10 cellular contexts compared by ENCODE assay signal in genomic region chr14:100069161-100069800, GRCh38.
A peak's percentile ranks its signal among the peaks of the same experiment; 100 is the strongest.
DNase-seq lines count a peak whose midpoint lies in the region; ATAC-seq and TF ChIP-seq lines count a peak whose summit lies in the region.
"Had no signal": no experiment of that assay in that cellular context is flagged by ENCODE, and none has a peak within 500 bp of the region (broad histone marks: within the 10 kb centered on the region; RNA-seq: fewer than 3 reads in every experiment).

No MANE protein-coding gene starts in this region.

- no peaks in the 10 kb centered on the region for H3K9me3 Mint-ChIP-seq in central memory CD8-positive, alpha-beta T cell
- H3K9me3 Mint-ChIP-seq in stimulated activated naive B cell treated with anti-CD40 and anti-IgM and Interleukin-4, amounts not matched to agents 10 μg/mL and 1 μg/mL and 100 μg/mL, for 72 hours: no peaks in the 10 kb centered on the region

- no peak for ATAC-seq in central memory CD8-positive, alpha-beta T cell (replicated peaks; ENCODE audit: extremely low read depth, poor library complexity, severe bottlenecking)
- ATAC-seq in stimulated activated naive B cell treated with anti-CD40 and anti-IgM and Interleukin-4, amounts not matched to agents 10 μg/mL and 1 μg/mL and 100 μg/mL, for 72 hours (replicated peaks): no peak
- no peak for ATAC-seq in GM18861 (IDR thresholded peaks at IDR 0.05; ENCODE audit: unreplicated experiment)

- H3K27ac Mint-ChIP-seq in central memory CD8-positive, alpha-beta T cell (ENCODE audit: low read depth): peak overlapping the region; percentile 98
- peak overlapping the region; percentile 99 for H3K27ac Mint-ChIP-seq in stimulated activated naive B cell treated with anti-CD40 and anti-IgM and Interleukin-4, amounts not matched to agents 10 μg/mL and 1 μg/mL and 100 μg/mL, for 72 hours

- DNase-seq in GM12865 (ENCODE audit: low read depth): peak; percentile 85
- DNase-seq in NCI-H526 (lab: John Stamatoyannopoulos, UW): peak; percentile 48 to 62
- DNase-seq in central memory CD8-positive, alpha-beta T cell (ENCODE audit: low spot score in 2 of 2): no peak
- DNase-seq in stimulated activated naive B cell treated with anti-CD40 and anti-IgM and Interleukin-4, amounts not matched to agents 10 μg/mL and 1 μg/mL and 100 μg/mL, for 72 hours: no peak
- DNase-seq in amniotic stem cell (lab: John Stamatoyannopoulos, UW): no peak
- DNase-seq in Ammon's horn (ENCODE audit: low spot score): no peak
- DNase-seq: NCI-H1048, ovary had no signal

- peak overlapping the region; percentile 83 for H3K4me3 Mint-ChIP-seq in central memory CD8-positive, alpha-beta T cell
- peak overlapping the region; percentile 77 to 88 for H3K4me3 Mint-ChIP-seq in stimulated activated naive B cell treated with anti-CD40 and anti-IgM and Interleukin-4, amounts not matched to agents 10 μg/mL and 1 μg/mL and 100 μg/mL, for 72 hours

- H3K27me3 Mint-ChIP-seq in central memory CD8-positive, alpha-beta T cell: no peaks in the 10 kb centered on the region
- H3K27me3 Mint-ChIP-seq in stimulated activated naive B cell treated with anti-CD40 and anti-IgM and Interleukin-4, amounts not matched to agents 10 μg/mL and 1 μg/mL and 100 μg/mL, for 72 hours: no peaks in the 10 kb centered on the region

- no peak for TF ChIP-seq CTCF in GM12865 (IDR thresholded peaks at IDR 0.05; ENCODE audit: insufficient read depth, low read depth, low read length, missing control alignments)

- H3K4me3 ChIP-seq in GM12865 (ENCODE audit: low read depth, low read length): peak overlapping the region; percentile 68
- H3K4me3 ChIP-seq: ovary, tibial artery had no signal

- H3K36me3 Mint-ChIP-seq in central memory CD8-positive, alpha-beta T cell (ENCODE audit: insufficient read depth): peaks cover 79% of the 10 kb centered on the region
- peaks cover 11 to 43% of the 10 kb centered on the region in 2 donors for H3K36me3 Mint-ChIP-seq in stimulated activated naive B cell treated with anti-CD40 and anti-IgM and Interleukin-4, amounts not matched to agents 10 μg/mL and 1 μg/mL and 100 μg/mL, for 72 hours

- H3K4me1 Mint-ChIP-seq in central memory CD8-positive, alpha-beta T cell: peaks cover 69% of the 10 kb centered on the region
- H3K4me1 Mint-ChIP-seq in stimulated activated naive B cell treated with anti-CD40 and anti-IgM and Interleukin-4, amounts not matched to agents 10 μg/mL and 1 μg/mL and 100 μg/mL, for 72 hours: peaks cover 63 to 82% of the 10 kb centered on the region in 2 donors

Comparison
In these comparisons a context has a peak if more than half of its experiments do, and no peak if none do; other contexts are left out.
1. DNase-seq: peak in GM12865 (single experiment) and NCI-H526 (2 of 2); none in central memory CD8-positive, alpha-beta T cell (0 of 2), stimulated activated naive B cell treated with anti-CD40 and anti-IgM and Interleukin-4, amounts not matched to agents 10 μg/mL and 1 μg/mL and 100 μg/mL, for 72 hours (single experiment), amniotic stem cell (single experiment) and Ammon's horn (single experiment).